In genomic region chr17:17509601-17510425, GRCh38 we compare ENCODE assay signal across 22 cellular contexts. TPM values are rescaled to one million over a fixed set of nuclear protein-coding genes. Genes with fewer than 3 reads are reported as not detected.
DNase-seq lines count a peak whose midpoint lies in the region; ATAC-seq, FAIRE-seq and TF ChIP-seq lines count a peak whose summit lies in the region.
"Had no signal": no experiment of that assay in that cellular context is flagged by ENCODE, and none has a peak within 500 bp of the region (broad histone marks: within the 10 kb centered on the region; RNA-seq: fewer than 3 reads in every experiment).

No MANE protein-coding gene starts in this region.

- ATAC-seq in activated CD8-positive, alpha-beta T cell treated with anti-CD3 and anti-CD28 coated beads for 36 hours: no peak
- no peak for ATAC-seq in stimulated activated memory B cell treated with anti-CD40 and anti-IgM and Interleukin-4, amounts not matched to agents 10 μg/mL and 1 μg/mL and 100 μg/mL, for 72 hours
- ATAC-seq in HG03432 (IDR thresholded peaks at IDR 0.05; ENCODE audit: unreplicated experiment): no peak
- no peak for ATAC-seq in GM18861 (IDR thresholded peaks at IDR 0.05; ENCODE audit: unreplicated experiment)

- POLR2A ChIA-PET in activated CD8-positive, alpha-beta T cell treated with anti-CD3 and anti-CD28 coated beads for 36 hours (lab: Charles Lee): interaction anchor here (1.6 kb wide), 1 partner anchor 81 kb away, joined by 4 read pairs; the partner anchor contains the start of gene PEMT

- intact Hi-C loops in cardiac septum (cut with DNase I): no loop called here
- intact Hi-C loops in activated CD8-positive, alpha-beta T cell treated with anti-CD3 and anti-CD28 coated beads for 36 hours (cut with micrococcal nuclease): no loop called here
- intact Hi-C loops in kidney (cut with DNase I): no loop called here

- DNase-seq in cardiac septum (ENCODE audit: low spot score) (peak; percentile 70), right atrium auricular region (ENCODE audit: low spot score) (no peak), kidney (peak; percentile 46), middle frontal gyrus (ENCODE audit: extremely low spot score, low spot score) (no peak)
- DNase-seq in activated CD8-positive, alpha-beta T cell treated with anti-CD3 and anti-CD28 coated beads for 36 hours: no peak
- DNase-seq: activated CD4-positive, alpha-beta T cell treated with anti-CD3 and anti-CD28 coated beads, Interleukin-2, amount 50 U/mL, for 1 hour; activated naive CD4-positive, alpha-beta T cell; C1 segment of cervical spinal cord; effector memory CD4-positive, alpha-beta T cell; EL; esophagus squamous epithelium; IMR-90; NCI-H1694; NCI-H748 treated with DMSO at 0.1 percent for 48 hours; stimulated activated CD4-positive, alpha-beta T cell treated with anti-CD3 and anti-CD28 coated beads, Interleukin-12 subunit alpha, Interleukin-12 subunit beta, amount 100 ng/mL, for 4 hours; stimulated activated CD8-positive, alpha-beta memory T cell treated with anti-CD3 and anti-CD28 coated beads, Interleukin-4, amount 100 ng/mL, for 48 hours had no signal

- FAIRE-seq in kidney (lab: Jason Lieb, UNC): no peak
- FAIRE-seq: astrocyte had no signal

- no peak overlapping the region for H3K4me3 ChIP-seq in right atrium auricular region
- no peak overlapping the region for H3K4me3 ChIP-seq in kidney (ENCODE audit: low read length in 2 of 2)
- H3K4me3 ChIP-seq: esophagus squamous epithelium had no signal

- no peaks in the 10 kb centered on the region for H3K36me3 Mint-ChIP-seq in activated CD8-positive, alpha-beta T cell treated with anti-CD3 and anti-CD28 coated beads for 36 hours (ENCODE audit: low read depth)
- H3K36me3 Mint-ChIP-seq in stimulated activated memory B cell treated with anti-CD40 and anti-IgM and Interleukin-4, amounts not matched to agents 10 μg/mL and 1 μg/mL and 100 μg/mL, for 72 hours: no peaks in the 10 kb centered on the region

- no peaks in the 10 kb centered on the region for H3K27me3 Mint-ChIP-seq in activated CD8-positive, alpha-beta T cell treated with anti-CD3 and anti-CD28 coated beads for 36 hours
- H3K27me3 Mint-ChIP-seq in stimulated activated memory B cell treated with anti-CD40 and anti-IgM and Interleukin-4, amounts not matched to agents 10 μg/mL and 1 μg/mL and 100 μg/mL, for 72 hours: no peaks in the 10 kb centered on the region

- H3K9ac ChIP-seq in kidney (ENCODE audit: low read length in 2 of 2): no peak overlapping the region

- TF ChIP-seq CTCF in right atrium auricular region (IDR thresholded peaks at IDR 0.05) (no peak), kidney (IDR thresholded peaks at IDR 0.05; ENCODE audit: borderline replicate concordance, extremely low read depth, insufficient read depth) (no peak)
- TF ChIP-seq CTCF in activated CD8-positive, alpha-beta T cell treated with anti-CD3 and anti-CD28 coated beads for 36 hours (IDR thresholded peaks at IDR 0.05): no peak

- H3K9me3 Mint-ChIP-seq in activated CD8-positive, alpha-beta T cell treated with anti-CD3 and anti-CD28 coated beads for 36 hours: no peaks in the 10 kb centered on the region
- H3K9me3 Mint-ChIP-seq in stimulated activated memory B cell treated with anti-CD40 and anti-IgM and Interleukin-4, amounts not matched to agents 10 μg/mL and 1 μg/mL and 100 μg/mL, for 72 hours: no peaks in the 10 kb centered on the region
- H3K9me3 Mint-ChIP-seq: T-helper 1 cell treated with Interleukin-12 subunit alpha and Interleukin-12 subunit beta and Interleukin-4 antibody, amounts not matched to agents 30 μg/mL and 1 μg/mL, for 36 hours had no signal

- peak overlapping the region; percentile 69 for H3K27ac Mint-ChIP-seq in activated CD8-positive, alpha-beta T cell treated with anti-CD3 and anti-CD28 coated beads for 36 hours
- peak overlapping the region; percentile 7 for H3K27ac Mint-ChIP-seq in stimulated activated memory B cell treated with anti-CD40 and anti-IgM and Interleukin-4, amounts not matched to agents 10 μg/mL and 1 μg/mL and 100 μg/mL, for 72 hours
- H3K27ac Mint-ChIP-seq: T-helper 1 cell treated with Interleukin-12 subunit alpha and Interleukin-12 subunit beta and Interleukin-4 antibody, amounts not matched to agents 30 μg/mL and 1 μg/mL, for 36 hours had no signal

- H3K36me3 ChIP-seq in right atrium auricular region (no peaks in the 10 kb centered on the region), kidney (ENCODE audit: control insufficient read depth in 1 of 2, insufficient read depth in 2 of 2, low read length in 2 of 2) (no peaks in the 10 kb centered on the region)
- H3K36me3 ChIP-seq: neutrophil had no signal

- H3K9me3 ChIP-seq in right atrium auricular region: no peaks in the 10 kb centered on the region
- no peaks in the 10 kb centered on the region for H3K9me3 ChIP-seq in kidney (ENCODE audit: control insufficient read depth in 1 of 2, low read length in 2 of 2)
- H3K9me3 ChIP-seq: esophagus squamous epithelium, neutrophil had no signal

- H3K27ac ChIP-seq in right atrium auricular region (no peak overlapping the region), kidney (ENCODE audit: low read depth in 2 of 2, low read length in 2 of 2) (no peak overlapping the region)
- H3K27ac ChIP-seq: esophagus squamous epithelium, neutrophil had no signal

- H3K4me1 Mint-ChIP-seq in activated CD8-positive, alpha-beta T cell treated with anti-CD3 and anti-CD28 coated beads for 36 hours (ENCODE audit: low read depth): peaks cover 14% of the 10 kb centered on the region
- H3K4me1 Mint-ChIP-seq in stimulated activated memory B cell treated with anti-CD40 and anti-IgM and Interleukin-4, amounts not matched to agents 10 μg/mL and 1 μg/mL and 100 μg/mL, for 72 hours: no peaks in the 10 kb centered on the region

- H3K4me1 ChIP-seq in right atrium auricular region: peaks cover 0 to 19% of the 10 kb centered on the region in 2 donors
- H3K4me1 ChIP-seq in kidney (ENCODE audit: control insufficient read depth in 1 of 2, insufficient read depth in 1 of 2, low read depth in 1 of 2, low read length in 2 of 2): no peaks in the 10 kb centered on the region

- no peaks in the 10 kb centered on the region for H3K27me3 ChIP-seq in right atrium auricular region
- H3K27me3 ChIP-seq: esophagus squamous epithelium, neutrophil had no signal

- no peak overlapping the region for H3K4me3 Mint-ChIP-seq in activated CD8-positive, alpha-beta T cell treated with anti-CD3 and anti-CD28 coated beads for 36 hours
- H3K4me3 Mint-ChIP-seq in stimulated activated memory B cell treated with anti-CD40 and anti-IgM and Interleukin-4, amounts not matched to agents 10 μg/mL and 1 μg/mL and 100 μg/mL, for 72 hours: no peak overlapping the region
- H3K4me3 Mint-ChIP-seq: T-helper 1 cell treated with Interleukin-12 subunit alpha and Interleukin-12 subunit beta and Interleukin-4 antibody, amounts not matched to agents 30 μg/mL and 1 μg/mL, for 36 hours had no signal

- CTCF ChIA-PET in activated CD8-positive, alpha-beta T cell treated with anti-CD3 and anti-CD28 coated beads for 36 hours (lab: Charles Lee): interaction anchor here (0.8 to 2.4 kb wide), 4 partner anchors 13 to 155 kb away, joined by 3 to 11 read pairs (median 4); no protein-coding TSS in a partner anchor

RNA-seq across cellular contexts. Expression of gene RASD1, which starts 13.6 kb away (rescaled TPM):
- total RNA-seq in cardiac septum (4.4 TPM), right atrium auricular region (100 to 1,000 TPM in 1 of 2 donors, 10 to 100 TPM in 1; 37.9 to 131 TPM), kidney (147 TPM)
- under 1 TPM; 0.54 to 0.74 TPM for total RNA-seq in activated CD8-positive, alpha-beta T cell treated with anti-CD3 and anti-CD28 coated beads for 36 hours
- 103 TPM for polyA plus RNA-seq in kidney (ENCODE audit: insufficient read depth, low read depth, low replicate concordance)

RNA-seq across cellular contexts. Expression of gene MED9, which starts 33.0 kb away (rescaled TPM):
- 30.5 TPM for total RNA-seq in cardiac septum
- total RNA-seq in right atrium auricular region: 10 to 100 TPM; 36.7 to 41.0 TPM
- total RNA-seq in activated CD8-positive, alpha-beta T cell treated with anti-CD3 and anti-CD28 coated beads for 36 hours: 10 to 100 TPM; 14.2 to 14.7 TPM
- 20.8 TPM for total RNA-seq in kidney
- polyA plus RNA-seq in kidney (ENCODE audit: insufficient read depth, low read depth, low replicate concordance): 24.5 TPM

Comparison
In these comparisons a context has a peak if more than half of its experiments do, and no peak if none do; other contexts are left out.
1. DNase-seq: peak in cardiac septum (single experiment) and kidney (single experiment); none in right atrium auricular region (single experiment), activated CD8-positive, alpha-beta T cell treated with anti-CD3 and anti-CD28 coated beads for 36 hours (single experiment) and middle frontal gyrus (single experiment).